In the genomic region with DNA sequence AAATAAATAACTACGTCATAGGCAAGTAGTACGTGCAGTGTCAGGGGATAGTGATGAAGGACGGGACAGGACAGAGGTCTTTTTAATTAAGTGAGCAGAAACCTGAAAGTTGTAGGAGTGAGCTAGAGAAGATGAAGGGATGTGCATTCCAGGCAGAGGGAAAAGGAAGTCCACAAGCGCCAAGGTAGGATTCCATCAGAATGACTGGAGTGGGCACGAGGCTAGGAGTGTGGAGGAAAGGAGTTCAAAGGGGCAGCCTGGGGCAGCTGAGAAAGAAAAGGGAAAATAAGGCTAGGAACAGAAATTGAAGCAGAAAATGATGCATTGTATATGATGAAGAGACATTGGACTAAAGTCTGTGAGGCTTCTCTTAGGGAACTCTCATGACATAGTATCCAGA, we compare ENCODE assay signal across 17 cellular contexts.
DNase-seq lines count a peak whose midpoint lies in the region; ATAC-seq and TF ChIP-seq lines count a peak whose summit lies in the region.
"Had no signal": no experiment of that assay in that cellular context is flagged by ENCODE, and none has a peak within 500 bp of the region (broad histone marks: within the 10 kb centered on the region; RNA-seq: fewer than 3 reads in every experiment).

No MANE protein-coding gene starts in this region.

- H3K4me3 ChIP-seq in cardiac fibroblast (replicated peaks in 1 of 2; ENCODE audit: low read depth in 2 of 2, low read length in 2 of 2) = no peak overlapping the region
- no peak overlapping the region for H3K4me3 ChIP-seq in fibroblast of pulmonary artery (replicated peaks; ENCODE audit: low read depth, low read length)
- H3K4me3 ChIP-seq: BLaER1 treated with 17β-estradiol and CSF1 and Interleukin-3, amounts not matched to agents 10 nM and 100 nM had no signal

- TF ChIP-seq CTCF in cardiac fibroblast (IDR thresholded peaks at IDR 0.05; ENCODE audit: low read depth, low read length) = no peak
- TF ChIP-seq CTCF in fibroblast of pulmonary artery (IDR thresholded peaks at IDR 0.05; ENCODE audit: low read length, missing control alignments) = no peak

- DNase-seq in HT1080 (ENCODE audit: low read depth) (peak; percentile 40), NCI-H226 (peak; percentile 75), cardiac fibroblast (ENCODE audit: low read depth in 2 of 2) (peak; percentile 7 to 46), fibroblast of pulmonary artery (ENCODE audit: low read depth) (peak; percentile 10), NCI-H2081 treated with DMSO at 0.1 percent for 48 hours (lab: John Stamatoyannopoulos, UW) (no peak), DMS79 (lab: John Stamatoyannopoulos, UW) (no peak)
- DNase-seq in activated effector memory CD4-positive, alpha-beta T cell treated with anti-CD3 and anti-CD28 coated beads, Interleukin-2, amount 50 U/mL, for 16 hours = no peak
- DNase-seq: Calu3; CD8-positive, alpha-beta T cell; DND-41; EL; GOT3; H7; HFFc6 had no signal

- no peak for ATAC-seq in GM21360 (IDR thresholded peaks at IDR 0.05; ENCODE audit: unreplicated experiment)
- ATAC-seq: CD8-positive, alpha-beta T cell; HCT116 had no signal

Comparison
In these comparisons a context has a peak if more than half of its experiments do, and no peak if none do; other contexts are left out.
1. DNase-seq: peak in HT1080 (single experiment), NCI-H226 (single experiment), cardiac fibroblast (2 of 2) and fibroblast of pulmonary artery (single experiment); none in activated effector memory CD4-positive, alpha-beta T cell treated with anti-CD3 and anti-CD28 coated beads, Interleukin-2, amount 50 U/mL, for 16 hours (single experiment), NCI-H2081 treated with DMSO at 0.1 percent for 48 hours (single experiment) and DMS79 (single experiment).